In genomic region chr4:3318561-3319021, GRCh38 we compare ENCODE assay signal across 1 cellular context.
TF ChIP-seq lines count a peak whose summit lies in the region.

No MANE protein-coding gene starts in this region.

TF ChIP-seq in SK-N-SH, 30 proteins besides CTCF, POLR2A, EP300 and RAD21 (continued from another document):
- TF ChIP-seq REST (IDR thresholded peaks at IDR 0.05; ENCODE audit: low read depth, low read length) (no peak), FOXJ3 (CRISPR knock-in tag; IDR thresholded peaks at IDR 0.05) (no peak), POLR2AphosphoS5 (IDR thresholded peaks at IDR 0.05; ENCODE audit: low read depth, low read length) (no peak)
